ENCODE assay signal across 13 cellular contexts in genomic region chr22:20520093-20520511, GRCh38. TPM values are rescaled to one million over a fixed set of nuclear protein-coding genes. Genes with fewer than 3 reads are reported as not detected.
DNase-seq lines count a peak whose midpoint lies in the region; ATAC-seq lines count a peak whose summit lies in the region.
"Had no signal": no experiment of that assay in that cellular context is flagged by ENCODE, and none has a peak within 500 bp of the region (broad histone marks: within the 10 kb centered on the region; RNA-seq: fewer than 3 reads in every experiment).

No MANE protein-coding gene starts in this region.

- H3K27ac Mint-ChIP-seq in activated T-helper 2 cell treated with anti-CD3 and anti-CD28 coated beads, Interferon-gamma antibody, Interleukin-2, Interleukin-4, amounts not matched to agents 10 μg/mL and 5 μg/mL and 100 μg/mL, durations not matched to agents 14 hours and 24 hours and 36 hours, result peak overlapping the region; percentile 29

- H3K9me3 Mint-ChIP-seq in activated T-helper 2 cell treated with anti-CD3 and anti-CD28 coated beads, Interferon-gamma antibody, Interleukin-2, Interleukin-4, amounts not matched to agents 10 μg/mL and 5 μg/mL and 100 μg/mL, durations not matched to agents 14 hours and 24 hours and 36 hours, result no peaks in the 10 kb centered on the region
- H3K9me3 Mint-ChIP-seq: naive B cell had no signal

- H3K4me1 Mint-ChIP-seq in activated T-helper 2 cell treated with anti-CD3 and anti-CD28 coated beads, Interferon-gamma antibody, Interleukin-2, Interleukin-4, amounts not matched to agents 10 μg/mL and 5 μg/mL and 100 μg/mL, durations not matched to agents 14 hours and 24 hours and 36 hours (ENCODE audit: low read depth), result peaks cover 58% of the 10 kb centered on the region

- H3K36me3 Mint-ChIP-seq in activated T-helper 2 cell treated with anti-CD3 and anti-CD28 coated beads, Interferon-gamma antibody, Interleukin-2, Interleukin-4, amounts not matched to agents 10 μg/mL and 5 μg/mL and 100 μg/mL, durations not matched to agents 14 hours and 24 hours and 36 hours (ENCODE audit: low read depth), result peaks cover 60% of the 10 kb centered on the region
- H3K36me3 Mint-ChIP-seq: naive B cell had no signal

- peak; percentile 42 for DNase-seq in stimulated activated CD4-positive, alpha-beta T cell treated with anti-CD3 and anti-CD28 coated beads, Interleukin-15, amount 100 ng/mL, for 24 hours
- no peak for DNase-seq in stimulated activated CD4-positive, alpha-beta T cell treated with anti-CD3 and anti-CD28 coated beads, Interleukin-12 subunit alpha, Interleukin-12 subunit beta, amount 100 ng/mL, for 4 hours
- no peak for DNase-seq in activated T-helper 2 cell treated with anti-CD3 and anti-CD28 coated beads, Interferon-gamma antibody, Interleukin-2, Interleukin-4, amounts not matched to agents 10 μg/mL and 5 μg/mL and 100 μg/mL, durations not matched to agents 14 hours and 24 hours and 36 hours (ENCODE audit: low spot score)
- peak; percentile 64 for DNase-seq in kidney tubule cell (ENCODE audit: low spot score)
- DNase-seq in NCI-H1694 (lab: John Stamatoyannopoulos, UW), result no peak
- no peak for DNase-seq in DMS 273 treated with DMSO at 0.1 percent for 48 hours (lab: John Stamatoyannopoulos, UW)
- DNase-seq in AML-193 (lab: John Stamatoyannopoulos, UW), result no peak
- DNase-seq: Caco-2, hippocampal formation, naive B cell, NCI-H446 treated with DMSO at 0.1 percent for 48 hours, T-helper 9 cell had no signal

- intact Hi-C loops in activated T-helper 2 cell treated with anti-CD3 and anti-CD28 coated beads, Interferon-gamma antibody, Interleukin-2, Interleukin-4, amounts not matched to agents 10 μg/mL and 5 μg/mL and 100 μg/mL, durations not matched to agents 14 hours and 24 hours and 36 hours (cut with micrococcal nuclease), result loop anchor here (1.0 kb wide), 1 partner anchor 11 kb away; no protein-coding TSS in a partner anchor

- no peak overlapping the region for H3K4me3 Mint-ChIP-seq in activated T-helper 2 cell treated with anti-CD3 and anti-CD28 coated beads, Interferon-gamma antibody, Interleukin-2, Interleukin-4, amounts not matched to agents 10 μg/mL and 5 μg/mL and 100 μg/mL, durations not matched to agents 14 hours and 24 hours and 36 hours (ENCODE audit: low read depth)

- no peaks in the 10 kb centered on the region for H3K27me3 Mint-ChIP-seq in activated T-helper 2 cell treated with anti-CD3 and anti-CD28 coated beads, Interferon-gamma antibody, Interleukin-2, Interleukin-4, amounts not matched to agents 10 μg/mL and 5 μg/mL and 100 μg/mL, durations not matched to agents 14 hours and 24 hours and 36 hours (ENCODE audit: low read depth)
- H3K27me3 Mint-ChIP-seq: naive B cell had no signal

- ATAC-seq in HG02623 (IDR thresholded peaks at IDR 0.05; ENCODE audit: unreplicated experiment), result no peak

RNA-seq across cellular contexts. Expression of gene MED15, which starts 12.7 kb away (rescaled TPM):
- total RNA-seq in activated T-helper 2 cell treated with anti-CD3 and anti-CD28 coated beads, Interferon-gamma antibody, Interleukin-2, Interleukin-4, amounts not matched to agents 10 μg/mL and 5 μg/mL and 100 μg/mL, durations not matched to agents 14 hours and 24 hours and 36 hours, result 123 and 129 TPM in 2 replicates

RNA-seq across cellular contexts. Expression of gene KLHL22, which starts 24.5 kb away (rescaled TPM):
- total RNA-seq in activated T-helper 2 cell treated with anti-CD3 and anti-CD28 coated beads, Interferon-gamma antibody, Interleukin-2, Interleukin-4, amounts not matched to agents 10 μg/mL and 5 μg/mL and 100 μg/mL, durations not matched to agents 14 hours and 24 hours and 36 hours, result 34.0 and 38.0 TPM in 2 replicates

Comparison
In these comparisons a context has a peak if more than half of its experiments do, and no peak if none do; other contexts are left out.
1. DNase-seq: peak in stimulated activated CD4-positive, alpha-beta T cell treated with anti-CD3 and anti-CD28 coated beads, Interleukin-15, amount 100 ng/mL, for 24 hours (single experiment) and kidney tubule cell (single experiment); none in stimulated activated CD4-positive, alpha-beta T cell treated with anti-CD3 and anti-CD28 coated beads, Interleukin-12 subunit alpha, Interleukin-12 subunit beta, amount 100 ng/mL, for 4 hours (single experiment), activated T-helper 2 cell treated with anti-CD3 and anti-CD28 coated beads, Interferon-gamma antibody, Interleukin-2, Interleukin-4, amounts not matched to agents 10 μg/mL and 5 μg/mL and 100 μg/mL, durations not matched to agents 14 hours and 24 hours and 36 hours (single experiment), NCI-H1694 (single experiment), DMS 273 treated with DMSO at 0.1 percent for 48 hours (single experiment) and AML-193 (0 of 2).